8 cellular contexts compared by ENCODE assay signal in genomic region chr19:45782162-45782623, GRCh38. TPM values are rescaled to one million over a fixed set of nuclear protein-coding genes. Genes with fewer than 3 reads are reported as not detected.
DNase-seq lines count a peak whose midpoint lies in the region; ATAC-seq and TF ChIP-seq lines count a peak whose summit lies in the region.

DMPK (minus strand) TSS chr19:45782490; CDS start chr19:45782352, 138 bp downstream.

- H3K9me3 Mint-ChIP-seq in activated naive CD4-positive, alpha-beta T cell treated with anti-CD3 and anti-CD28 coated beads, Interleukin-2, amount 50 U/mL, for 72 hours = no peaks in the 10 kb centered on the region
- no peaks in the 10 kb centered on the region for H3K9me3 Mint-ChIP-seq in activated naive CD4-positive, alpha-beta T cell treated with anti-CD3 and anti-CD28 coated beads for 36 hours

- ATAC-seq in activated naive CD4-positive, alpha-beta T cell treated with anti-CD3 and anti-CD28 coated beads, Interleukin-2, amount 50 U/mL, for 72 hours = no peak
- no peak for ATAC-seq in HG03139 (IDR thresholded peaks at IDR 0.05; ENCODE audit: unreplicated experiment)

- H3K27ac Mint-ChIP-seq in activated naive CD4-positive, alpha-beta T cell treated with anti-CD3 and anti-CD28 coated beads, Interleukin-2, amount 50 U/mL, for 72 hours = no peak within 1 kb of the TSS
- no peak within 1 kb of the TSS for H3K27ac Mint-ChIP-seq in activated naive CD4-positive, alpha-beta T cell treated with anti-CD3 and anti-CD28 coated beads for 36 hours

- no peak within 1 kb of the TSS for H3K4me3 Mint-ChIP-seq in activated naive CD4-positive, alpha-beta T cell treated with anti-CD3 and anti-CD28 coated beads for 36 hours

- no peak for TF ChIP-seq POLR2A in uterus (IDR thresholded peaks at IDR 0.05)

- peak within 1 kb of the TSS; percentile 93 to 97 for H3K27ac ChIP-seq in uterus

- H3K27me3 Mint-ChIP-seq in activated naive CD4-positive, alpha-beta T cell treated with anti-CD3 and anti-CD28 coated beads for 36 hours (ENCODE audit: low read depth) = peaks cover 26% of the 10 kb centered on the region

- intact Hi-C loops in activated naive CD4-positive, alpha-beta T cell treated with anti-CD3 and anti-CD28 coated beads for 36 hours (cut with micrococcal nuclease) = no loop called here
- intact Hi-C loops in uterus (cut with DNase I; ENCODE audit: low total_unique reads) = no loop called here

- no peaks in the 10 kb centered on the region for H3K9me3 ChIP-seq in mucosa of stomach (ENCODE audit: control insufficient read depth, low read length)
- no peaks in the 10 kb centered on the region for H3K9me3 ChIP-seq in uterus

- peaks cover 13% of the 10 kb centered on the region for H3K4me1 Mint-ChIP-seq in activated naive CD4-positive, alpha-beta T cell treated with anti-CD3 and anti-CD28 coated beads for 36 hours (ENCODE audit: low read depth)

- H3K36me3 ChIP-seq in mucosa of stomach (ENCODE audit: control insufficient read depth, insufficient read depth, low read length) (peaks cover 9% of the 10 kb centered on the region), uterus (no peaks in the 10 kb centered on the region)

- H3K4me3 ChIP-seq in mucosa of stomach (ENCODE audit: low read length) (no peak within 1 kb of the TSS), uterus (peak within 1 kb of the TSS; percentile 48 to 78)

- H3K4me1 ChIP-seq in mucosa of stomach (ENCODE audit: control insufficient read depth, insufficient read depth, low read length) = peaks cover 40% of the 10 kb centered on the region
- H3K4me1 ChIP-seq in uterus = peaks cover 6 to 17% of the 10 kb centered on the region in 2 donors

- H3K9ac ChIP-seq in mucosa of stomach (ENCODE audit: low read length) = peak within 1 kb of the TSS; percentile 34

- peaks cover 1 to 6% of the 10 kb centered on the region in 2 donors for H3K36me3 Mint-ChIP-seq in activated naive CD4-positive, alpha-beta T cell treated with anti-CD3 and anti-CD28 coated beads, Interleukin-2, amount 50 U/mL, for 72 hours
- H3K36me3 Mint-ChIP-seq in activated naive CD4-positive, alpha-beta T cell treated with anti-CD3 and anti-CD28 coated beads for 36 hours (ENCODE audit: low read depth) = peaks cover 13% of the 10 kb centered on the region

- no peak for TF ChIP-seq CTCF in uterus (IDR thresholded peaks at IDR 0.05)

- peaks cover 14% of the 10 kb centered on the region for H3K27me3 ChIP-seq in mucosa of stomach (ENCODE audit: control insufficient read depth, insufficient read depth, low read length)
- H3K27me3 ChIP-seq in uterus = no peaks in the 10 kb centered on the region

- DNase-seq in activated naive CD4-positive, alpha-beta T cell treated with anti-CD3 and anti-CD28 coated beads, Interleukin-2, amount 50 U/mL, for 72 hours (ENCODE audit: low spot score in 2 of 2) = no peak
- no peak for DNase-seq in activated naive CD4-positive, alpha-beta T cell treated with anti-CD3 and anti-CD28 coated beads for 36 hours
- DNase-seq in dermis blood vessel endothelial cell (no peak), uterus (peak; percentile 54 to 56), NK-92 (lab: John Stamatoyannopoulos, UW; ENCODE audit: unreplicated experiment) (no peak)
- no peak for DNase-seq in stimulated activated CD4-positive, alpha-beta T cell treated with anti-CD3 and anti-CD28 coated beads, Interleukin-2, amount 100 ng/mL, for 48 hours

- CTCF ChIA-PET in activated naive CD4-positive, alpha-beta T cell treated with anti-CD3 and anti-CD28 coated beads for 36 hours (lab: Charles Lee) = interaction anchor here (1.1 to 1.5 kb wide), 3 partner anchors 12 to 35 kb away, joined by 3 read pairs; no protein-coding TSS in a partner anchor

RNA-seq across cellular contexts. Expression of gene DMPK, which starts in this region (rescaled TPM):
- 10 to 100 TPM; 11.1 to 13.8 TPM for total RNA-seq in activated naive CD4-positive, alpha-beta T cell treated with anti-CD3 and anti-CD28 coated beads, Interleukin-2, amount 50 U/mL, for 72 hours
- 1 to 10 TPM; 6.1 TPM for total RNA-seq in activated naive CD4-positive, alpha-beta T cell treated with anti-CD3 and anti-CD28 coated beads for 36 hours
- total RNA-seq in dermis blood vessel endothelial cell (10.9 and 12.4 TPM in 2 replicates), uterus (100 to 1,000 TPM in 1 of 4 donors, 10 to 100 TPM in 3; 15.3 to 211 (median 43.8) TPM)

Comparison
In these comparisons a context has a peak if more than half of its experiments do, and no peak if none do; other contexts are left out.
1. DNase-seq: peak in uterus (2 of 2); none in activated naive CD4-positive, alpha-beta T cell treated with anti-CD3 and anti-CD28 coated beads, Interleukin-2, amount 50 U/mL, for 72 hours (0 of 2), activated naive CD4-positive, alpha-beta T cell treated with anti-CD3 and anti-CD28 coated beads for 36 hours (single experiment), dermis blood vessel endothelial cell (single experiment), NK-92 (single experiment) and stimulated activated CD4-positive, alpha-beta T cell treated with anti-CD3 and anti-CD28 coated beads, Interleukin-2, amount 100 ng/mL, for 48 hours (0 of 2).